In the genomic region with DNA sequence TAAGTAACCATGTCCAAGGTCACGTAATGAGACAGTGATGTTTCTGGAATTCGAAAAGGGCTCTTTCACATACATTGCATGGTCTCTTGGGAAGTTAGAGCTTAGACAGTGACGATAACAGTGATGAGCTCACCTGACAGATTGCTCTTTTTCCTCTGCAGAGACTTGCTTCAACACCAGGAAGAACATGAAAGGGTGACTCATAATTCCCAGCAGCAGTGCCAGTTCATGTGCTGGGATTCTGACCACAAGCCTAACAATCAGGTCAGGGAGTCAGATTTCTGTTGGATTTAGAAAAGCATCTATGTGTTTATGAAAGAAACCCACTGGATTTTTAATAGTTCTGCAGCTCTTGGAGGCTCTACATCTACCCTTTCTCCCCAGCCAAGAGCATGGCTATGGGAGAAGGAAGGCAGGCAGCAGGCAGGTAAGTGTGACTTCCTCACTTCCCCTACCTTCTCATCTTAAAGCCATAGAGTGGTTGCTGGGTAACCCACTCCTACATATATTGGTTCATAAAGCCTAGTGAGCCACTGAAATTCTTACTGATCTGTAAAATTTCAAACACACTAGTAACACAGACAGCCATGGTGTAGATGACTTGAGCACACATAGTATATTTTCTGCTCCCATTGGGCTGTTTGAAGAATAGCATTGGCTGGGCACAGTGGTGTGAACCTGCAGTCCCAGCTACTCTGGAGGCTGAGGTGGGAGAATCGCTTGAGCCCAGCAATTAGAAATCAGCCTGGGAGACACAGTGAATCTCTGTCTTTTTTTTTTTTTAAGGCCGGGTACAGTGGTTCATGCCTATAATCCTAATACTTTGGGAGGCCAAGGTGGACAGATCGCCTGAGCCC, we compare ENCODE assay signal across 10 cellular contexts. TPM values are rescaled to one million over a fixed set of nuclear protein-coding genes. Genes with fewer than 3 reads are reported as not detected.
DNase-seq lines count a peak whose midpoint lies in the region; TF ChIP-seq lines count a peak whose summit lies in the region.
"Had no signal": no experiment of that assay in that cellular context is flagged by ENCODE, and none has a peak within 500 bp of the region (broad histone marks: within the 10 kb centered on the region; RNA-seq: fewer than 3 reads in every experiment).

No MANE protein-coding gene starts in this region.

- DNase-seq in EH (ENCODE audit: low read depth) (peak; percentile 78), HK-2 (ENCODE audit: unreplicated experiment) (peak; percentile 63), brain microvascular endothelial cell (peak; percentile 96), mucosa of gallbladder (ENCODE audit: low spot score) (peak; percentile 87), NCI-H187 (lab: John Stamatoyannopoulos, UW) (no peak), KG1 (lab: John Stamatoyannopoulos, UW) (no peak), hippocampal formation (lab: John Stamatoyannopoulos, UW) (no peak), amniotic stem cell (lab: John Stamatoyannopoulos, UW) (no peak)
- DNase-seq: T-cell had no signal

- in situ Hi-C loops in brain microvascular endothelial cell (cut with HindIII; ENCODE audit: low pct_ligation_motif_present, low sequenced_read_pairs) = no loop called here

- H3K27ac ChIP-seq in brain microvascular endothelial cell = peak overlapping the region; percentile 53

- no peaks in the 10 kb centered on the region for H3K36me3 ChIP-seq in brain microvascular endothelial cell (replicated peaks)
- H3K36me3 ChIP-seq: heart left ventricle had no signal

- H3K4me3 ChIP-seq in brain microvascular endothelial cell (ENCODE audit: low read depth, low read length) = no peak overlapping the region
- H3K4me3 ChIP-seq: heart left ventricle had no signal

- TF ChIP-seq CTCF in brain microvascular endothelial cell (IDR thresholded peaks at IDR 0.05; ENCODE audit: low read depth, low read length, missing control alignments) = no peak

- H3K27me3 ChIP-seq in brain microvascular endothelial cell (replicated peaks) = no peaks in the 10 kb centered on the region
- H3K27me3 ChIP-seq: heart left ventricle had no signal

RNA-seq across cellular contexts. Expression of gene PTP4A1, which starts 44.4 kb away (rescaled TPM):
- total RNA-seq in mucosa of gallbladder = 64.5 TPM

Comparison
In these comparisons a context has a peak if more than half of its experiments do, and no peak if none do; other contexts are left out.
1. DNase-seq: peak in EH (single experiment), HK-2 (single experiment), brain microvascular endothelial cell (single experiment) and mucosa of gallbladder (single experiment); none in NCI-H187 (0 of 2), KG1 (single experiment), hippocampal formation (0 of 2) and amniotic stem cell (single experiment).